ENCODE assay signal across 8 cellular contexts in the genomic region with DNA sequence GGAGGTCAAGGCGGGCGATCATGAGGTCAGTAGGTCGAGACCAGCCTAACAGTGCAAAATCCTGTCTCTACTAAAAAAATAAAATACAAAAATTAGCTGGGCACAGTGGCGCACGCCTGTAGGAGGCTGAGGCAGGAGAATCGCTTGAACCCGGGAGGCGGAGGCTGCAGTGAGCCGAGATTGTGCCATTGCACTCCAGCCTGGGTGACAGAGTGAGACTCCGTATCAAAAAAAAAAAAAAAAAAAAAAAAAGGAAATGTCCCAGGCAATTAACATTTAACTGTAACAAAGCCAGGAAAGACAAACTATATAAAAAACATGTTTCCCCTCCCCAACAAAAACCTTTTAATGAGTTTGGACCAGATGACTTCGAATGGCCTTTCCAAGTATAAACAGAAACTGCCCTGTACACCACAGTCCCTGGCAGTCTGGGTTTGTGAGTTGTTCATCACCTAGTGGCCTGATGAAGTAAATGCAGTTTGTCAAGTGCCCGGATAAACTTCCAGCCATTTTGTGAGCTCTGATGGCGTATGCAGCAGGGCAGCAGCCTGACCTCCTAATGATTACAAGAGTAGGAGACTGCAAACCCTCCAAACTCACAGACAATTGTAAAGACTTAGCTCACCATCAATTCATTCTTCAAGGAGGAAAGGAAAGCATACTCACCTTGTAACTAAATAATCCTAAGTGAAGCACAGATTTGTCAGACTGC. TPM values are rescaled to one million over a fixed set of nuclear protein-coding genes. Genes with fewer than 3 reads are reported as not detected.
DNase-seq lines count a peak whose midpoint lies in the region; ATAC-seq and TF ChIP-seq lines count a peak whose summit lies in the region.

No MANE protein-coding gene starts in this region.

- H3K4me1 Mint-ChIP-seq in activated CD4-positive, alpha-beta T cell treated with anti-CD3 and anti-CD28 coated beads for 36 hours: peaks cover 51% of the 10 kb centered on the region

- TF ChIP-seq RAD21 in liver (IDR thresholded peaks at IDR 0.05): peak; percentile 92 to 96

- DNase-seq in CD1c-positive myeloid dendritic cell (ENCODE audit: extremely low spot score) (peak; percentile 90), NCI-H524 (lab: John Stamatoyannopoulos, UW) (peak; percentile 63 to 81)
- DNase-seq in activated CD4-positive, alpha-beta T cell treated with anti-CD3 and anti-CD28 coated beads for 36 hours: peak; percentile 73
- peak; percentile 27 for DNase-seq in stimulated activated CD8-positive, alpha-beta memory T cell treated with anti-CD3 and anti-CD28 coated beads, Interleukin-4, amount 100 ng/mL, for 24 hours (ENCODE audit: low read depth)

- H3K4me3 ChIP-seq in duodenal mucosa (ENCODE audit: low read depth in 1 of 2, low read length in 2 of 2) (no peak overlapping the region), liver (ENCODE audit: low read depth in 1 of 3, low read length in 3 of 3) (no peak overlapping the region)

- POLR2A ChIA-PET in activated CD4-positive, alpha-beta T cell treated with anti-CD3 and anti-CD28 coated beads for 36 hours (lab: Charles Lee): interaction anchor here (0.6 to 2.3 kb wide), 9 partner anchors 11 to 663 kb away, joined by 3 to 9 read pairs (median 4); partner anchors contain the start of gene MXD1

- H3K9me3 ChIP-seq in duodenal mucosa (ENCODE audit: control insufficient read depth in 1 of 2, low read length in 2 of 2): no peaks in the 10 kb centered on the region
- H3K9me3 ChIP-seq in liver (ENCODE audit: control insufficient read depth in 4 of 4, low read length in 3 of 4): no peaks in the 10 kb centered on the region

- intact Hi-C loops in activated CD4-positive, alpha-beta T cell treated with anti-CD3 and anti-CD28 coated beads for 36 hours (cut with DNase I, micrococcal nuclease): loop anchor here in 1 of 2 experiments (5.0 to 10.0 kb wide), 2 partner anchors 232 to 346 kb away; partner anchors contain the start of gene FAM136A

- H3K9ac ChIP-seq in duodenal mucosa (ENCODE audit: low read depth in 1 of 2, low read length in 2 of 2) (peak overlapping the region; percentile 51 to 79), liver (ENCODE audit: low read depth in 1 of 2, low read length in 2 of 2) (peak overlapping the region; percentile 28 to 75)

- peak overlapping the region; percentile 94 for H3K27ac Mint-ChIP-seq in activated CD4-positive, alpha-beta T cell treated with anti-CD3 and anti-CD28 coated beads for 36 hours

- H3K36me3 ChIP-seq in duodenal mucosa (ENCODE audit: control insufficient read depth in 1 of 2, insufficient read depth in 2 of 2, low read length in 2 of 2) (peaks cover 4 to 10% of the 10 kb centered on the region in 2 donors), liver (ENCODE audit: control insufficient read depth in 4 of 4, insufficient read depth in 3 of 4, low read depth in 1 of 4, low read length in 3 of 4) (peaks cover 3 to 19% (median 9%) of the 10 kb centered on the region in 4 donors)

- 62% methylated on average over 13 of the region's 13 CpGs for WGBS in liver

- H3K27me3 Mint-ChIP-seq in activated CD4-positive, alpha-beta T cell treated with anti-CD3 and anti-CD28 coated beads for 36 hours: no peaks in the 10 kb centered on the region

- ATAC-seq in GM19351 (IDR thresholded peaks at IDR 0.05; ENCODE audit: unreplicated experiment): peak; percentile 62
- ATAC-seq in HG03565 (IDR thresholded peaks at IDR 0.05; ENCODE audit: unreplicated experiment): peak; percentile 73
- ATAC-seq in activated CD4-positive, alpha-beta T cell treated with anti-CD3 and anti-CD28 coated beads for 36 hours: peak; percentile 60

- H3K9me3 Mint-ChIP-seq in activated CD4-positive, alpha-beta T cell treated with anti-CD3 and anti-CD28 coated beads for 36 hours (ENCODE audit: low read depth): no peaks in the 10 kb centered on the region

- H3K27me3 ChIP-seq in duodenal mucosa (ENCODE audit: control insufficient read depth in 1 of 2, insufficient read depth in 2 of 2, low read length in 2 of 2): no peaks in the 10 kb centered on the region
- H3K27me3 ChIP-seq in liver (ENCODE audit: control insufficient read depth in 4 of 4, insufficient read depth in 4 of 4, low read length in 3 of 4): no peaks in the 10 kb centered on the region

- peaks cover 35% of the 10 kb centered on the region for H3K36me3 Mint-ChIP-seq in activated CD4-positive, alpha-beta T cell treated with anti-CD3 and anti-CD28 coated beads for 36 hours (ENCODE audit: low read depth)

- CTCF ChIA-PET in activated CD4-positive, alpha-beta T cell treated with anti-CD3 and anti-CD28 coated beads for 36 hours (lab: Charles Lee): interaction anchor here (0.5 to 7.8 kb wide), 22 partner anchors 12 to 223 kb away, joined by 3 to 94 read pairs (median 4); partner anchors contain the start of genes MXD1 and SNRPG

- H3K4me1 ChIP-seq in duodenal mucosa (ENCODE audit: control insufficient read depth in 1 of 2, insufficient read depth in 2 of 2, low read length in 2 of 2): peaks cover 25 to 27% of the 10 kb centered on the region in 2 donors
- H3K4me1 ChIP-seq in liver (ENCODE audit: control insufficient read depth in 4 of 4, insufficient read depth in 4 of 4, low read length in 3 of 4): peaks cover 0 to 27% (median 8%) of the 10 kb centered on the region in 4 donors

- peak overlapping the region; percentile 48 for H3K4me3 Mint-ChIP-seq in activated CD4-positive, alpha-beta T cell treated with anti-CD3 and anti-CD28 coated beads for 36 hours

- H3K27ac ChIP-seq in duodenal mucosa (ENCODE audit: low read depth, low read length): peak overlapping the region; percentile 57
- peak overlapping the region; percentile 94 to 95 for H3K27ac ChIP-seq in liver (ENCODE audit: low read depth in 1 of 2, low read length in 2 of 2)

- TF ChIP-seq CTCF in liver (IDR thresholded peaks at IDR 0.05; ENCODE audit: low read depth, low read length, missing input control): peak; percentile 84

TF ChIP-seq in liver, 16 proteins besides CTCF, POLR2A, EP300 and RAD21 (continues in another document):
- TF ChIP-seq GABPA (IDR thresholded peaks at IDR 0.05 in 1 of 2, conservative IDR thresholded peaks at IDR 0.05 in 1 of 2) (no peak), HNF4A (conservative IDR thresholded peaks at IDR 0.05) (peak; percentile 38 to 42), REST (IDR thresholded peaks at IDR 0.05) (peak; percentile 49), SP1 (IDR thresholded peaks at IDR 0.05) (peak; percentile 58), YY1 (IDR thresholded peaks at IDR 0.05) (peak; percentile 98), JUND (IDR thresholded peaks at IDR 0.05) (no peak), EGR1 (IDR thresholded peaks at IDR 0.05; ENCODE audit: low read depth in 2 of 2) (no peak), FOXA2 (IDR thresholded peaks at IDR 0.05) (peak; percentile 17), FOXA1 (IDR thresholded peaks at IDR 0.05) (peak; percentile 46), NR2F2 (IDR thresholded peaks at IDR 0.05) (peak; percentile 66), HNF4G (IDR thresholded peaks at IDR 0.05) (no peak), ATF3 (IDR thresholded peaks at IDR 0.05) (no peak)
- TF ChIP-seq, protein P1, sequence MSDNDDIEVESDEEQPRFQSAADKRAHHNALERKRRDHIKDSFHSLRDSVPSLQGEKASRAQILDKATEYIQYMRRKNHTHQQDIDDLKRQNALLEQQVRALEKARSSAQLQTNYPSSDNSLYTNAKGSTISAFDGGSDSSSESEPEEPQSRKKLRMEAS (IDR thresholded peaks at IDR 0.05): no peak
- TF ChIP-seq, protein P2, sequence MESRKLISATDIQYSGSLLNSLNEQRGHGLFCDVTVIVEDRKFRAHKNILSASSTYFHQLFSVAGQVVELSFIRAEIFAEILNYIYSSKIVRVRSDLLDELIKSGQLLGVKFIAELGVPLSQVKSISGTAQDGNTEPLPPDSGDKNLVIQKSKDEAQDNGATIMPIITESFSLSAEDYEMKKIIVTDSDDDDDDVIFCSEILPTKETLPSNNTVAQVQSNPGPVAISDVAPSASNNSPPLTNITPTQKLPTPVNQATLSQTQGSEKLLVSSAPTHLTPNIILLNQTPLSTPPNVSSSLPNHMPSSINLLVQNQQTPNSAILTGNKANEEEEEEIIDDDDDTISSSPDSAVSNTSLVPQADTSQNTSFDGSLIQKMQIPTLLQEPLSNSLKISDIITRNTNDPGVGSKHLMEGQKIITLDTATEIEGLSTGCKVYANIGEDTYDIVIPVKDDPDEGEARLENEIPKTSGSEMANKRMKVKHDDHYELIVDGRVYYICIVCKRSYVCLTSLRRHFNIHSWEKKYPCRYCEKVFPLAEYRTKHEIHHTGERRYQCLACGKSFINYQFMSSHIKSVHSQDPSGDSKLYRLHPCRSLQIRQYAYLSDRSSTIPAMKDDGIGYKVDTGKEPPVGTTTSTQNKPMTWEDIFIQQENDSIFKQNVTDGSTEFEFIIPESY (IDR thresholded peaks at IDR 0.05): no peak

RNA-seq across cellular contexts. Expression of gene PCBP1, which starts 16.6 kb away (rescaled TPM):
- total RNA-seq in activated CD4-positive, alpha-beta T cell treated with anti-CD3 and anti-CD28 coated beads for 36 hours: 100 to 1,000 TPM; 417 to 450 TPM
- total RNA-seq in liver: 10 to 100 TPM; 64.0 to 87.9 TPM
- 100 to 1,000 TPM in 1 of 2 donors, 10 to 100 TPM in 1; 88.0 to 202 TPM for polyA plus RNA-seq in liver

Comparison
In these comparisons a context has a peak if more than half of its experiments do, and no peak if none do; other contexts are left out.
1. DNase-seq: peak in every context shown above with its lines; median percentile 90 in CD1c-positive myeloid dendritic cell; 73 in activated CD4-positive, alpha-beta T cell treated with anti-CD3 and anti-CD28 coated beads for 36 hours; 72 in NCI-H524; 27 in stimulated activated CD8-positive, alpha-beta memory T cell treated with anti-CD3 and anti-CD28 coated beads, Interleukin-4, amount 100 ng/mL, for 24 hours.
2. RNA of gene PCBP1, which starts 16.6 kb away (total RNA-seq): 417 to 450 TPM in activated CD4-positive, alpha-beta T cell treated with anti-CD3 and anti-CD28 coated beads for 36 hours; 64.0 to 87.9 TPM in liver; every median in the first group is over 4 times any median in the second.
3. Peak in every context shown above with its lines, with median percentiles within 50 percentile points of each other: ATAC-seq.